10 cellular contexts compared by ENCODE assay signal in the genomic region with DNA sequence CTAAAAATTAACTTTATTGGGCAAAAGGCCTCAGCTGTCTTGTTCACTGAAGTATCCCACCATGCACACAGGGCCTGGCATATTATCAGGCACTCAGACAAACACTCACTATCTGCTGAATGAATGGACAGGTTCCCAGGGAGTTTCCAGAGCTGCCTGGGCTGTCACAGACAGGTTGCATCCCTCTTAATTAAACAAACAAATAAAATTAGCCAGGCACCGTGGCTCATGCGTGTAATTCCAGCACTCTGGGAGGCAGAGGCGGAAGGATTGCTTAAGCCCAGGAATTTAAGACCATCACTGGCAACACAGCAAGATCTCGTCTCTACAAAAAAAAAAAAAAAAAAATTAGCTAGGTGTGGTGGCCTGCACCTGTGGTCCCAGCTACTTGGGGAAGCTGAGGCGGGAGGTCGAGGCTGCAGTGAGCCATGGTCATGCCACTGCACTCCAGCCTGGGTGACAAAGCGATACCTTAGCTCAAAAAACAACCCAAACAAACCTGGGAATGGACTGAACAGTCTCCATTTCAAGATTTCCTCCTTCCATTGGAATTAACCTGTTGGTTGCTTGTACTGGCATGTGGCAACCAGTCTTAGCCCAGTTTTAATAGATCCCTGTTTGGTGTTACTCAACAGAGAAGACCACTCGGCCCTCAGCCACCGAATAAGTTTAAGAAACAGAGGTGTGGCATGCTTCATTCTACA. TPM values are rescaled to one million over a fixed set of nuclear protein-coding genes. Genes with fewer than 3 reads are reported as not detected.
DNase-seq lines count a peak whose midpoint lies in the region; ATAC-seq, FAIRE-seq and TF ChIP-seq lines count a peak whose summit lies in the region.
"Had no signal": no experiment of that assay in that cellular context is flagged by ENCODE, and none has a peak within 500 bp of the region (broad histone marks: within the 10 kb centered on the region; RNA-seq: fewer than 3 reads in every experiment).

No MANE protein-coding gene starts in this region.

- no peak overlapping the region for H3K27ac Mint-ChIP-seq in stimulated activated naive CD8-positive, alpha-beta T cell treated with anti-CD3 and anti-CD28 coated beads, Interleukin-15, Interleukin-2, amounts not matched to agents 100 ng/mL and 50 ng/mL, for 24 hours

- no peak for TF ChIP-seq CTCF in bronchial epithelial cell (IDR thresholded peaks at IDR 0.05; ENCODE audit: insufficient read depth, low read length, severe bottlenecking)
- no peak for TF ChIP-seq CTCF in vagina (IDR thresholded peaks at IDR 0.05)

- H3K4me1 Mint-ChIP-seq in stimulated activated naive CD8-positive, alpha-beta T cell treated with anti-CD3 and anti-CD28 coated beads, Interleukin-15, Interleukin-2, amounts not matched to agents 100 ng/mL and 50 ng/mL, for 24 hours (ENCODE audit: low read depth): peaks cover 39% of the 10 kb centered on the region

- H3K27me3 ChIP-seq in bronchial epithelial cell (ENCODE audit: control insufficient read depth, insufficient read depth, low read length) (no peaks in the 10 kb centered on the region), muscle layer of colon (ENCODE audit: control insufficient read depth in 1 of 2, insufficient read depth in 2 of 2, low read length in 2 of 2) (no peaks in the 10 kb centered on the region), vagina (no peaks in the 10 kb centered on the region)

- peaks cover 27% of the 10 kb centered on the region for H3K4me1 ChIP-seq in muscle layer of colon (ENCODE audit: insufficient read depth, low read length)
- H3K4me1 ChIP-seq in vagina: peaks cover 45% of the 10 kb centered on the region

- H3K9me3 Mint-ChIP-seq in stimulated activated naive CD8-positive, alpha-beta T cell treated with anti-CD3 and anti-CD28 coated beads, Interleukin-15, Interleukin-2, amounts not matched to agents 100 ng/mL and 50 ng/mL, for 24 hours: no peaks in the 10 kb centered on the region

- no peak for DNase-seq in stimulated activated naive CD8-positive, alpha-beta T cell treated with anti-CD3 and anti-CD28 coated beads, Interleukin-15, Interleukin-2, amounts not matched to agents 100 U/mL and 50 U/mL, for 24 hours
- DNase-seq in bronchial epithelial cell (ENCODE audit: low read depth) (peak; percentile 84), vagina (ENCODE audit: extremely low spot score in 2 of 2) (no peak)
- no peak for DNase-seq in stimulated activated CD4-positive, alpha-beta T cell treated with anti-CD3 and anti-CD28 coated beads, Interleukin-4, amount 100 ng/mL, for 4 hours
- DNase-seq: NCI-H187 treated with DMSO at 0.1 percent for 48 hours had no signal

- H3K27ac ChIP-seq in muscle layer of colon (ENCODE audit: low read depth, low read length): no peak overlapping the region
- peak overlapping the region; percentile 93 for H3K27ac ChIP-seq in vagina

- peaks cover 2% of the 10 kb centered on the region for H3K36me3 ChIP-seq in bronchial epithelial cell (ENCODE audit: control insufficient read depth, insufficient read depth, low read length)
- H3K36me3 ChIP-seq in muscle layer of colon (ENCODE audit: insufficient read depth, low read length): no peaks in the 10 kb centered on the region
- no peaks in the 10 kb centered on the region for H3K36me3 ChIP-seq in vagina

- H3K4me3 ChIP-seq in bronchial epithelial cell (ENCODE audit: low read depth, low read length) (peak overlapping the region; percentile 33), muscle layer of colon (ENCODE audit: low read depth in 1 of 2, low read length in 2 of 2) (peak overlapping the region in 1 of 2 donors; percentile 59), vagina (peak overlapping the region; percentile 48 to 86)

- H3K9ac ChIP-seq in muscle layer of colon (ENCODE audit: low read length): peak overlapping the region; percentile 77

- ATAC-seq in stimulated activated naive CD8-positive, alpha-beta T cell treated with anti-CD3 and anti-CD28 coated beads, Interleukin-15, Interleukin-2, amounts not matched to agents 100 U/mL and 50 U/mL, for 24 hours: no peak
- no peak for ATAC-seq in GM19324 (IDR thresholded peaks at IDR 0.05; ENCODE audit: low FRiP score, unreplicated experiment)
- ATAC-seq in activated CD4-positive, CD25-positive, alpha-beta regulatory T cell treated with anti-CD3 and anti-CD28 coated beads, Interleukin-2, amount 50 U/mL, for 24 hours: no peak

- H3K4me3 Mint-ChIP-seq in stimulated activated naive CD8-positive, alpha-beta T cell treated with anti-CD3 and anti-CD28 coated beads, Interleukin-15, Interleukin-2, amounts not matched to agents 100 ng/mL and 50 ng/mL, for 24 hours: peak overlapping the region; percentile 73

- intact Hi-C loops in vagina (cut with DNase I): no loop called here

- TF ChIP-seq POLR2A in vagina (IDR thresholded peaks at IDR 0.05): no peak

- H3K9me3 ChIP-seq in muscle layer of colon (ENCODE audit: low read length): no peaks in the 10 kb centered on the region
- H3K9me3 ChIP-seq in vagina: no peaks in the 10 kb centered on the region

- FAIRE-seq in bronchial epithelial cell (lab: Jason Lieb, UNC): no peak
- FAIRE-seq: islet of Langerhans had no signal

- peaks cover 11% of the 10 kb centered on the region for H3K36me3 Mint-ChIP-seq in stimulated activated naive CD8-positive, alpha-beta T cell treated with anti-CD3 and anti-CD28 coated beads, Interleukin-15, Interleukin-2, amounts not matched to agents 100 ng/mL and 50 ng/mL, for 24 hours (ENCODE audit: low read depth)

- H3K27me3 Mint-ChIP-seq in stimulated activated naive CD8-positive, alpha-beta T cell treated with anti-CD3 and anti-CD28 coated beads, Interleukin-15, Interleukin-2, amounts not matched to agents 100 ng/mL and 50 ng/mL, for 24 hours: no peaks in the 10 kb centered on the region

RNA-seq across cellular contexts. Expression of a gene that starts 1.3 kb away (rescaled TPM):
- total RNA-seq in bronchial epithelial cell: 21.1 and 30.1 TPM in 2 replicates
- 98.0 TPM for total RNA-seq in vagina

RNA-seq across cellular contexts. Expression of a gene that starts 44.5 kb away (rescaled TPM):
- total RNA-seq in bronchial epithelial cell (24.5 and 50.3 TPM in 2 replicates), vagina (62.4 TPM)
